In the genomic region with DNA sequence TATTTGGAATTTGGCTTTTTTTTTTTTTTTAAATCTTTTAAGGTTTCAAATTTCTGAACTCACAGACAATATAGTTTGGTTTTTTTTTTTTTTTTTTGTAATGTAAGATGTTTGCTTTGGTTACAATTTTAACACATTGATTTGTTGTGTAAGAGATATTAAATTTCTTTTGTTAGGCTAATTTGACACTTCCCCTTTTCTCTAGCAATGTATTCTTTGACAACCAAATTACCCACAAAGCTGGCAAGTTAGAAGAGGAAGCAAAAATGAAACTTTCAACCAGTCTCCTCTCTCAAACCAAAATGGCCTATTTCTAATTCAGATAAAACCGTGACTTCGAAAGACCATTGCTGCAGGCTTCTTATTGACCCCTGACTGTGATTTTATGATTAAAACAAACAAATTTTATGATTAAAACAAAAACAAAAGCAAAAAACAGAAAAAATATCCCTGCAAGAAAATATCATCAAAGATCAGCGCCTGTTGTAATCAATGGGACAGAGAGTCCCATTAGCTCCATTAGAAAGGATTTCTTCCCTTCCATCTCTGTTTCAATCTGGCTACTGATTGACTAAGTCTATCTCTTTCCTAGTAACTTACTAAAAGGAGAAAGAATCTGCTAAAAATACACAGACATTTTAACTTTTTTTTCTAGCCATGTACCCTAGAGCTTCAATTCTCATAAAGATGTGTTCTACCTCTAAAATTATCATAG, we compare ENCODE assay signal across 9 cellular contexts.
DNase-seq lines count a peak whose midpoint lies in the region; ATAC-seq and TF ChIP-seq lines count a peak whose summit lies in the region.
"Had no signal": no experiment of that assay in that cellular context is flagged by ENCODE, and none has a peak within 500 bp of the region (broad histone marks: within the 10 kb centered on the region; RNA-seq: fewer than 3 reads in every experiment).

No MANE protein-coding gene starts in this region.

- in situ Hi-C loops in GM13977 (cut with MboI; ENCODE audit: low pct_unique_long_range_greater_than_20kb, low sequenced_read_pairs, unreplicated experiment) = no loop called here

- ATAC-seq in GM18511 (IDR thresholded peaks at IDR 0.05; ENCODE audit: unreplicated experiment) = peak; percentile 98
- peak; percentile 95 for ATAC-seq in GM21723 (IDR thresholded peaks at IDR 0.05; ENCODE audit: unreplicated experiment)
- ATAC-seq in HG03469 (IDR thresholded peaks at IDR 0.05; ENCODE audit: unreplicated experiment) = peak; percentile 94
- peak; percentile 38 for ATAC-seq in central memory CD8-positive, alpha-beta T cell (replicated peaks; ENCODE audit: extremely low read depth, poor library complexity, severe bottlenecking)
- ATAC-seq in activated CD4-positive, CD25-positive, alpha-beta regulatory T cell treated with anti-CD3 and anti-CD28 coated beads, Interleukin-2, amount 50 U/mL, for 24 hours = no peak
- no peak for ATAC-seq in naive thymus-derived CD8-positive, alpha-beta T cell
- ATAC-seq: stimulated activated naive CD8-positive, alpha-beta T cell treated with anti-CD3 and anti-CD28 coated beads, Interleukin-15, amount 100 ng/mL, for 72 hours had no signal

- H3K9me3 Mint-ChIP-seq in central memory CD8-positive, alpha-beta T cell = no peaks in the 10 kb centered on the region
- H3K9me3 Mint-ChIP-seq in naive thymus-derived CD8-positive, alpha-beta T cell = peaks cover 0 to 5% (median 0%) of the 10 kb centered on the region in 9 donors
- H3K9me3 Mint-ChIP-seq: stimulated activated naive CD8-positive, alpha-beta T cell treated with anti-CD3 and anti-CD28 coated beads, Interleukin-15, amount 100 ng/mL, for 72 hours had no signal

- TF ChIP-seq CTCF in GM13977 (IDR thresholded peaks at IDR 0.05; ENCODE audit: extremely low read depth, insufficient read depth, missing control alignments) = no peak

- no peak for DNase-seq in central memory CD8-positive, alpha-beta T cell (ENCODE audit: low spot score in 2 of 2)
- no peak for DNase-seq in naive thymus-derived CD8-positive, alpha-beta T cell
- DNase-seq in NCI-H69 (lab: John Stamatoyannopoulos, UW) (no peak), GM13977 (ENCODE audit: low spot score) (no peak)
- DNase-seq: stimulated activated naive CD8-positive, alpha-beta T cell treated with anti-CD3 and anti-CD28 coated beads, Interleukin-15, amount 100 ng/mL, for 72 hours had no signal

- no peaks in the 10 kb centered on the region for H3K36me3 Mint-ChIP-seq in central memory CD8-positive, alpha-beta T cell (ENCODE audit: insufficient read depth)
- no peaks in the 10 kb centered on the region for H3K36me3 Mint-ChIP-seq in naive thymus-derived CD8-positive, alpha-beta T cell

- POLR2A ChIA-PET in naive thymus-derived CD8-positive, alpha-beta T cell (lab: Charles Lee) = no interaction called here

- no peak overlapping the region for H3K27ac Mint-ChIP-seq in central memory CD8-positive, alpha-beta T cell (ENCODE audit: low read depth)
- H3K27ac Mint-ChIP-seq in naive thymus-derived CD8-positive, alpha-beta T cell = peak overlapping the region in 1 of 10 donors; percentile 56
- H3K27ac Mint-ChIP-seq: stimulated activated naive CD8-positive, alpha-beta T cell treated with anti-CD3 and anti-CD28 coated beads, Interleukin-15, amount 100 ng/mL, for 72 hours had no signal

- no peak overlapping the region for H3K4me3 Mint-ChIP-seq in central memory CD8-positive, alpha-beta T cell
- peak overlapping the region in 1 of 10 donors; percentile 54 for H3K4me3 Mint-ChIP-seq in naive thymus-derived CD8-positive, alpha-beta T cell
- H3K4me3 Mint-ChIP-seq: stimulated activated naive CD8-positive, alpha-beta T cell treated with anti-CD3 and anti-CD28 coated beads, Interleukin-15, amount 100 ng/mL, for 72 hours had no signal

- no peaks in the 10 kb centered on the region for H3K4me1 Mint-ChIP-seq in central memory CD8-positive, alpha-beta T cell
- peaks cover 0 to 27% (median 0%) of the 10 kb centered on the region in 4 donors for H3K4me1 Mint-ChIP-seq in naive thymus-derived CD8-positive, alpha-beta T cell
- H3K4me1 Mint-ChIP-seq: stimulated activated naive CD8-positive, alpha-beta T cell treated with anti-CD3 and anti-CD28 coated beads, Interleukin-15, amount 100 ng/mL, for 72 hours had no signal

- no peaks in the 10 kb centered on the region for H3K27me3 Mint-ChIP-seq in central memory CD8-positive, alpha-beta T cell
- no peaks in the 10 kb centered on the region for H3K27me3 Mint-ChIP-seq in naive thymus-derived CD8-positive, alpha-beta T cell
- H3K27me3 Mint-ChIP-seq: stimulated activated naive CD8-positive, alpha-beta T cell treated with anti-CD3 and anti-CD28 coated beads, Interleukin-15, amount 100 ng/mL, for 72 hours had no signal

Comparison
In these comparisons a context has a peak if more than half of its experiments do, and no peak if none do; other contexts are left out.
1. ATAC-seq: peak in GM18511 (single experiment), GM21723 (single experiment), HG03469 (single experiment) and central memory CD8-positive, alpha-beta T cell (single experiment); none in activated CD4-positive, CD25-positive, alpha-beta regulatory T cell treated with anti-CD3 and anti-CD28 coated beads, Interleukin-2, amount 50 U/mL, for 24 hours (0 of 2) and naive thymus-derived CD8-positive, alpha-beta T cell (0 of 2).